Comparison of ENCODE assay signal across 30 cellular contexts in genomic region chr16:1459967-1460366, GRCh38. TPM values are rescaled to one million over a fixed set of nuclear protein-coding genes. Genes with fewer than 3 reads are reported as not detected.
"Had no signal": no experiment of that assay in that cellular context is flagged by ENCODE, and none has a peak within 500 bp of the region (broad histone marks: within the 10 kb centered on the region; RNA-seq: fewer than 3 reads in every experiment).

No MANE protein-coding gene starts in this region.

- H3K9me3 ChIP-seq: adrenal gland, body of pancreas, colonic mucosa, gastrocnemius medialis, left ventricle myocardium inferior, pancreas, prostate gland, sigmoid colon, suprapubic skin, tibial artery, upper lobe of right lung had no signal

- H3K4me1 ChIP-seq: body of pancreas, colonic mucosa, gastrocnemius medialis, left ventricle myocardium inferior, pancreas, prostate gland, suprapubic skin, tibial artery, upper lobe of right lung had no signal

- H3K36me3 ChIP-seq: colonic mucosa had no signal

- FAIRE-seq: pancreas, small intestine had no signal

- DNase-seq: activated CD4-positive, alpha-beta T cell treated with anti-CD3 and anti-CD28 coated beads for 4 hours; activated CD4-positive, alpha-beta T cell treated with anti-CD3 and anti-CD28 coated beads, Interleukin-2, amount 50 U/mL, for 48 hours; activated CD8-positive, alpha-beta memory T cell treated with anti-CD3 and anti-CD28 coated beads for 24 hours; activated effector memory CD4-positive, alpha-beta T cell treated with Interleukin-2 at 50 U/mL for 16 hours; activated naive CD4-positive, alpha-beta T cell treated with anti-CD3 and anti-CD28 coated beads for 36 hours; activated naive CD8-positive, alpha-beta T cell treated with anti-CD3 and anti-CD28 coated beads for 36 hours; colonic mucosa; dorsolateral prefrontal cortex; effector memory CD8-positive, alpha-beta T cell; erythroblast; gastrocnemius medialis; glutamatergic neuron; islet precursor cell; left ventricle myocardium inferior; naive thymus-derived CD4-positive, alpha-beta T cell; nucleus accumbens; sigmoid colon; small intestine; stimulated activated CD4-positive, alpha-beta T cell treated with anti-CD3 and anti-CD28 coated beads, Interleukin-4, amount 100 ng/mL, for 24 hours; stimulated activated naive CD4-positive, alpha-beta T cell; tibial artery had no signal

- H3K27me3 ChIP-seq: adrenal gland, body of pancreas, colonic mucosa, dorsolateral prefrontal cortex, gastrocnemius medialis, pancreas, sigmoid colon, suprapubic skin, tibial artery, upper lobe of right lung had no signal

- H3K4me3 ChIP-seq: adrenal gland, body of pancreas, colonic mucosa, dorsolateral prefrontal cortex, gastrocnemius medialis, left ventricle myocardium inferior, pancreas, prostate gland, suprapubic skin, tibial artery, upper lobe of right lung had no signal

- H3K27ac ChIP-seq: body of pancreas, colonic mucosa, dorsolateral prefrontal cortex, gastrocnemius medialis, left ventricle myocardium inferior, pancreas, prostate gland, suprapubic skin, tibial artery, upper lobe of right lung had no signal

RNA-seq across cellular contexts. Expression of gene CCDC154, which starts 15.6 kb away (rescaled TPM):
- polyA plus RNA-seq: naive thymus-derived CD4-positive, alpha-beta T cell had no signal

RNA-seq across cellular contexts. Expression of gene PTX4, which starts 28.8 kb away (rescaled TPM):
- total RNA-seq: activated naive CD4-positive, alpha-beta T cell treated with anti-CD3 and anti-CD28 coated beads for 36 hours; activated naive CD8-positive, alpha-beta T cell treated with anti-CD3 and anti-CD28 coated beads for 36 hours; body of pancreas; colonic mucosa; left ventricle myocardium inferior; lung microvascular endothelial cell; pancreas; sigmoid colon; suprapubic skin; upper lobe of right lung had no signal
- polyA plus RNA-seq: aorta; naive thymus-derived CD4-positive, alpha-beta T cell; neural cell; pancreas; sigmoid colon had no signal

RNA-seq across cellular contexts. Expression of gene PERCC1, which starts 29.1 kb away (rescaled TPM):
- total RNA-seq: aorta, body of pancreas, gastrocnemius medialis, left ventricle myocardium inferior, lung microvascular endothelial cell, sigmoid colon, upper lobe of right lung had no signal
- polyA plus RNA-seq: adrenal gland; aorta; naive thymus-derived CD4-positive, alpha-beta T cell; neural cell; pancreas had no signal
